In genomic region chr2:11483806-11484147, GRCh38 we compare ENCODE assay signal across 10 cellular contexts. TPM values are rescaled to one million over a fixed set of nuclear protein-coding genes. Genes with fewer than 3 reads are reported as not detected.
DNase-seq lines count a peak whose midpoint lies in the region; ATAC-seq and TF ChIP-seq lines count a peak whose summit lies in the region.
"Had no signal": no experiment of that assay in that cellular context is flagged by ENCODE, and none has a peak within 500 bp of the region (broad histone marks: within the 10 kb centered on the region; RNA-seq: fewer than 3 reads in every experiment).

No MANE protein-coding gene starts in this region.

- H3K4me3 ChIP-seq in LNCaP clone FGC (ENCODE audit: low read depth, low read length) (peak overlapping the region; percentile 52; the same call in 1 of the 2 replicates), skeletal muscle tissue (ENCODE audit: low read length in 3 of 3) (peak overlapping the region in 1 of 3 donors; percentile 65)

- ATAC-seq in HG02642 (IDR thresholded peaks at IDR 0.05; ENCODE audit: poor library complexity, unreplicated experiment) = no peak

- TF ChIP-seq CTCF in LNCaP clone FGC (IDR thresholded peaks at IDR 0.05; ENCODE audit: control insufficient read depth, extremely low read depth, insufficient read depth) = no peak

- H3K36me3 ChIP-seq in skeletal muscle tissue (ENCODE audit: control insufficient read depth in 3 of 3, insufficient read depth in 3 of 3, low read length in 3 of 3) = no peaks in the 10 kb centered on the region

- POLR2A ChIA-PET in activated CD4-positive, alpha-beta T cell treated with anti-CD3 and anti-CD28 coated beads, Interleukin-2, amount 10 ng/mL, durations not matched to agents 7 days and 5 days (lab: Charles Lee) = no interaction called here

- peaks cover 0 to 12% (median 7%) of the 10 kb centered on the region in 3 donors for H3K27me3 ChIP-seq in skeletal muscle tissue (ENCODE audit: control insufficient read depth in 3 of 3, insufficient read depth in 3 of 3, low read length in 3 of 3)

- DNase-seq in SKM-1 (lab: John Stamatoyannopoulos, UW; ENCODE audit: unreplicated experiment) (peak; percentile 12), SKM-1 treated with dmso at 0.1 percent for 144 hours (lab: John Stamatoyannopoulos, UW; ENCODE audit: unreplicated experiment) (no peak), LNCaP clone FGC (ENCODE audit: low read depth) (no peak), fibroblast of peridontal ligament (ENCODE audit: extremely low read depth) (peak; percentile 5), NCI-H2081 (lab: John Stamatoyannopoulos, UW) (no peak)
- DNase-seq in activated CD4-positive, alpha-beta T cell treated with anti-CD3 and anti-CD28 coated beads, Interleukin-2, amount 10 ng/mL, durations not matched to agents 7 days and 5 days = no peak
- DNase-seq: kidney glomerular epithelial cell had no signal

- H3K4me1 Mint-ChIP-seq in activated CD4-positive, alpha-beta T cell treated with anti-CD3 and anti-CD28 coated beads, Interleukin-2, amount 10 ng/mL, durations not matched to agents 7 days and 5 days = peaks cover 6% of the 10 kb centered on the region

- H3K4me3 Mint-ChIP-seq in activated CD4-positive, alpha-beta T cell treated with anti-CD3 and anti-CD28 coated beads, Interleukin-2, amount 10 ng/mL, durations not matched to agents 7 days and 5 days = no peak overlapping the region

- CTCF ChIA-PET in activated CD4-positive, alpha-beta T cell treated with anti-CD3 and anti-CD28 coated beads, Interleukin-2, amount 10 ng/mL, durations not matched to agents 7 days and 5 days (lab: Charles Lee) = interaction anchor here (0.6 kb wide), 1 partner anchor 1150 kb away, joined by 4 read pairs; no protein-coding TSS in a partner anchor

- no peak overlapping the region for H3K27ac Mint-ChIP-seq in activated CD4-positive, alpha-beta T cell treated with anti-CD3 and anti-CD28 coated beads, Interleukin-2, amount 10 ng/mL, durations not matched to agents 7 days and 5 days

- no peaks in the 10 kb centered on the region for H3K36me3 Mint-ChIP-seq in activated CD4-positive, alpha-beta T cell treated with anti-CD3 and anti-CD28 coated beads, Interleukin-2, amount 10 ng/mL, durations not matched to agents 7 days and 5 days (ENCODE audit: low read depth)

- no peaks in the 10 kb centered on the region for H3K9me3 Mint-ChIP-seq in activated CD4-positive, alpha-beta T cell treated with anti-CD3 and anti-CD28 coated beads, Interleukin-2, amount 10 ng/mL, durations not matched to agents 7 days and 5 days

- H3K9me3 ChIP-seq in skeletal muscle tissue (ENCODE audit: control insufficient read depth in 3 of 3, low read length in 3 of 3) = no peaks in the 10 kb centered on the region

- no peak overlapping the region for H3K27ac ChIP-seq in skeletal muscle tissue (ENCODE audit: low read depth, low read length)
- H3K27ac ChIP-seq: RWPE1 had no signal

- H3K27me3 Mint-ChIP-seq in activated CD4-positive, alpha-beta T cell treated with anti-CD3 and anti-CD28 coated beads, Interleukin-2, amount 10 ng/mL, durations not matched to agents 7 days and 5 days = peaks cover 56% of the 10 kb centered on the region

- peaks cover 0 to 7% (median 2%) of the 10 kb centered on the region in 3 donors for H3K4me1 ChIP-seq in skeletal muscle tissue (ENCODE audit: control insufficient read depth in 3 of 3, insufficient read depth in 3 of 3, low read length in 3 of 3)

- peak overlapping the region in 2 of 3 donors; percentile 40 to 85 for H3K9ac ChIP-seq in skeletal muscle tissue (ENCODE audit: low read depth in 1 of 3, low read length in 3 of 3)

RNA-seq across cellular contexts. Expression of gene E2F6, which starts 17.8 kb away (rescaled TPM):
- total RNA-seq in skeletal muscle tissue = 8.9 TPM
- 1 to 10 TPM; 6.6 to 7.3 TPM for total RNA-seq in activated CD4-positive, alpha-beta T cell treated with anti-CD3 and anti-CD28 coated beads, Interleukin-2, amount 10 ng/mL, durations not matched to agents 7 days and 5 days

RNA-seq across cellular contexts. Expression of gene GREB1, which starts 50.1 kb away (rescaled TPM):
- total RNA-seq in skeletal muscle tissue = 6.8 TPM
- total RNA-seq in activated CD4-positive, alpha-beta T cell treated with anti-CD3 and anti-CD28 coated beads, Interleukin-2, amount 10 ng/mL, durations not matched to agents 7 days and 5 days = under 1 TPM; 0.10 to 0.29 TPM

Comparison
In these comparisons a context has a peak if more than half of its experiments do, and no peak if none do; other contexts are left out.
1. DNase-seq: peak in SKM-1 (single experiment) and fibroblast of peridontal ligament (single experiment); none in SKM-1 treated with dmso at 0.1 percent for 144 hours (single experiment), LNCaP clone FGC (single experiment), NCI-H2081 (0 of 2) and activated CD4-positive, alpha-beta T cell treated with anti-CD3 and anti-CD28 coated beads, Interleukin-2, amount 10 ng/mL, durations not matched to agents 7 days and 5 days (single experiment).